Comparison of ENCODE assay signal across 11 cellular contexts in the genomic region with DNA sequence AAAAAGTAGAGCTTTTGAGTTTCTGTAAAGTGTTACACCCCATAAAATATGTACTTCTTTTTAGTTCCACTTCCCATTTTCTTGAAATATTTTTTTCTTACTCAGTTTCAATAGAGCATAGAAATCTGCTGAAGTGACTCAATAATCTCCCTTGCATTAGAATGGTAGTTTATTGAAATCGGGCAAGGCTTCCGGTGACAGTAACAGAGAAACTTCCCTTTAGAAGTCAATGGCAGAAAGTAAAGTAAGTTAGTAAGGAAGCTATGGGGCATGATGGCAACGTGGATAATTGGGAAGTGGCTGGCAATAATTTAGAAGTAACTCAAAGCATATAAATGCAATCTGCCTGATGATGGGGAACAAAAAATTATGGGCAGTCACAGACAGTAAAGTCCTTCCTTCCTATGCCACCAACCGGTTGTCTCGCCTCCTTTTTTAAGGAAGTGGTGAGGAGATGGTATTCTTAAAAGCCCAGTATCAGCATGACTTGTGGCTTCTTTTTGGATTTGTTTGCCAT. TPM values are rescaled to one million over a fixed set of nuclear protein-coding genes. Genes with fewer than 3 reads are reported as not detected.
A peak's percentile ranks its signal among the peaks of the same experiment; 100 is the strongest.
DNase-seq lines count a peak whose midpoint lies in the region; ATAC-seq and TF ChIP-seq lines count a peak whose summit lies in the region.
"Had no signal": no experiment of that assay in that cellular context is flagged by ENCODE, and none has a peak within 500 bp of the region (broad histone marks: within the 10 kb centered on the region; RNA-seq: fewer than 3 reads in every experiment).

No MANE protein-coding gene starts in this region.

- no peaks in the 10 kb centered on the region for H3K9me3 ChIP-seq in prostate gland
- H3K9me3 ChIP-seq: thoracic aorta had no signal

- TF ChIP-seq CTCF in prostate gland (IDR thresholded peaks at IDR 0.05) = no peak

- peak; percentile 8 for DNase-seq in germinal center (ENCODE audit: low spot score)
- no peak for DNase-seq in COLO668 (lab: John Stamatoyannopoulos, UW; ENCODE audit: unreplicated experiment)
- DNase-seq in activated CD8-positive, alpha-beta memory T cell treated with anti-CD3 and anti-CD28 coated beads, Interleukin-2, amount 50 U/mL, for 48 hours = no peak
- DNase-seq in prostate gland (ENCODE audit: low spot score) = no peak
- no peak for DNase-seq in OCI-M2 (lab: John Stamatoyannopoulos, UW; ENCODE audit: unreplicated experiment)

- H3K27me3 ChIP-seq in prostate gland (replicated peaks; ENCODE audit: insufficient read depth) = no peaks in the 10 kb centered on the region

- ATAC-seq in GM21737 (IDR thresholded peaks at IDR 0.05; ENCODE audit: unreplicated experiment) = peak; percentile 62
- ATAC-seq in HG03571 (IDR thresholded peaks at IDR 0.05; ENCODE audit: unreplicated experiment) = peak; percentile 67

- H3K36me3 ChIP-seq in prostate gland = no peaks in the 10 kb centered on the region
- H3K36me3 ChIP-seq: thoracic aorta had no signal

- intact Hi-C loops in prostate gland (cut with DNase I) = no loop called here

- H3K4me1 ChIP-seq in prostate gland (replicated peaks) = no peaks in the 10 kb centered on the region

- H3K27ac ChIP-seq in prostate gland = no peak overlapping the region
- H3K27ac ChIP-seq: thoracic aorta had no signal

- no peak overlapping the region for H3K4me3 ChIP-seq in prostate gland
- H3K4me3 ChIP-seq: thoracic aorta had no signal

- WGBS in prostate gland = 93% methylated on average over 5 of the region's 5 CpGs

- TF ChIP-seq POLR2A in GM18526 (IDR thresholded peaks at IDR 0.05; ENCODE audit: extremely low read depth, insufficient read length) (peak; percentile 8), prostate gland (IDR thresholded peaks at IDR 0.05) (no peak)

RNA-seq across cellular contexts. Expression of a gene that starts 7.6 kb away (rescaled TPM):
- 1 to 10 TPM; 7.2 to 7.9 TPM for total RNA-seq in prostate gland
- total RNA-seq: glomerular endothelial cell, RPMI7951 had no signal

RNA-seq across cellular contexts. Expression of a gene that starts 60.0 kb away (rescaled TPM):
- 10 to 100 TPM; 15.2 to 25.7 TPM for total RNA-seq in prostate gland
